ENCODE assay signal across 8 cellular contexts in the genomic region with DNA sequence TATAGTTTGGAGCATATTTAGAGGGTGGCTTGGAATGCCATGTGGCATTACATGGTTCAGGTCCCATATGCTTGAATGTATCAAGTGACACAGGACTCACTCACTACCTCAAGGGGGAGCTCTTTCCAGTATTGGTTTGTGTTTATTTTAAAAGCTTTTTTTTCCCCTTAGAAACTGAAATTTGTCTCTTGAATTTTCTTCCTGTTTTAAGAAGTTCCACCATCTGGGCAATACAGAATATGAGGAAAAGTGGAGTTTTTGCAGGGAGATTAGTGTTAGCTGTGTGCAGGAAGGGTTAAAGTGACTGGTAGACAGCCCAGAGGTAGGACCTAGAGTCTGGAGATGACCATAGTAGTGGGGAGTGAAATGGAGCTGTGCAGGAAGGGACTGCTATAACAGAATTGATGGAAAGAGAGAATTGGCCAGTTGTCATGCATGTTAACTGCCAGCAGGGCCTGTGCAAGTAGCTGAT. TPM values are rescaled to one million over a fixed set of nuclear protein-coding genes. Genes with fewer than 3 reads are reported as not detected.
DNase-seq lines count a peak whose midpoint lies in the region; ATAC-seq and TF ChIP-seq lines count a peak whose summit lies in the region.

No MANE protein-coding gene starts in this region.

- H3K4me1 Mint-ChIP-seq in activated CD4-positive, alpha-beta T cell treated with anti-CD3 and anti-CD28 coated beads for 36 hours: peaks cover 21% of the 10 kb centered on the region
- peaks cover 25% of the 10 kb centered on the region for H3K4me1 Mint-ChIP-seq in WTC11

- H3K27me3 ChIP-seq in iPS DF 6.9 (ENCODE audit: control insufficient read depth, insufficient read depth, low read length) (no peaks in the 10 kb centered on the region), aorta (ENCODE audit: control insufficient read depth in 1 of 2, insufficient read depth in 2 of 2, low read length in 1 of 2) (no peaks in the 10 kb centered on the region)

- DNase-seq in activated CD4-positive, alpha-beta T cell treated with anti-CD3 and anti-CD28 coated beads for 36 hours: peak; percentile 10
- DNase-seq in activated CD4-positive, alpha-beta T cell treated with anti-CD3 and anti-CD28 coated beads, Interleukin-2, amount 50 U/mL, for 48 hours: no peak
- DNase-seq in Kasumi-1 (lab: John Stamatoyannopoulos, UW) (peak; percentile 70 to 74), WTC11 (ENCODE audit: low spot score) (peak; percentile 15), iPS DF 6.9 (ENCODE audit: low read depth, low spot score) (peak; percentile 13), aorta (no peak), LoVo (ENCODE audit: low spot score) (no peak)

- no peak overlapping the region for H3K27ac Mint-ChIP-seq in activated CD4-positive, alpha-beta T cell treated with anti-CD3 and anti-CD28 coated beads for 36 hours
- peak overlapping the region; percentile 91 for H3K27ac Mint-ChIP-seq in WTC11

- no peaks in the 10 kb centered on the region for H3K9me3 Mint-ChIP-seq in activated CD4-positive, alpha-beta T cell treated with anti-CD3 and anti-CD28 coated beads for 36 hours (ENCODE audit: low read depth)
- H3K9me3 Mint-ChIP-seq in WTC11: no peaks in the 10 kb centered on the region

- POLR2A ChIA-PET in activated CD4-positive, alpha-beta T cell treated with anti-CD3 and anti-CD28 coated beads for 36 hours (lab: Charles Lee): no interaction called here
- POLR2A ChIA-PET in WTC11 (lab: Charles Lee): interaction anchor here (0.6 kb wide), 2 partner anchors 8 to 21 kb away, joined by 4 to 10 read pairs; no protein-coding TSS in a partner anchor

- H3K27me3 Mint-ChIP-seq in activated CD4-positive, alpha-beta T cell treated with anti-CD3 and anti-CD28 coated beads for 36 hours: peaks cover 47% of the 10 kb centered on the region
- no peaks in the 10 kb centered on the region for H3K27me3 Mint-ChIP-seq in WTC11 (ENCODE audit: low read depth)

- no peaks in the 10 kb centered on the region for H3K36me3 Mint-ChIP-seq in activated CD4-positive, alpha-beta T cell treated with anti-CD3 and anti-CD28 coated beads for 36 hours (ENCODE audit: low read depth)
- H3K36me3 Mint-ChIP-seq in WTC11: peaks cover 7% of the 10 kb centered on the region

- H3K4me3 ChIP-seq in iPS DF 6.9 (ENCODE audit: low read length) (no peak overlapping the region), aorta (ENCODE audit: low read length in 2 of 2) (no peak overlapping the region)

- H3K9me3 ChIP-seq in iPS DF 6.9 (ENCODE audit: control insufficient read depth, insufficient read depth, low read length): no peaks in the 10 kb centered on the region
- H3K9me3 ChIP-seq in aorta (ENCODE audit: control insufficient read depth, low read length): no peaks in the 10 kb centered on the region

- intact Hi-C loops in activated CD4-positive, alpha-beta T cell treated with anti-CD3 and anti-CD28 coated beads for 36 hours (cut with DNase I, micrococcal nuclease): loop anchor here in 1 of 2 experiments (2.0 kb wide), 1 partner anchor 473 kb away; no protein-coding TSS in a partner anchor
- intact Hi-C loops in aorta (cut with DNase I): no loop called here

- no peak overlapping the region for H3K4me3 Mint-ChIP-seq in activated CD4-positive, alpha-beta T cell treated with anti-CD3 and anti-CD28 coated beads for 36 hours
- H3K4me3 Mint-ChIP-seq in WTC11: no peak overlapping the region

- ATAC-seq in activated CD4-positive, alpha-beta T cell treated with anti-CD3 and anti-CD28 coated beads for 36 hours: no peak
- ATAC-seq in WTC11: peak; percentile 93
- no peak for ATAC-seq in aorta (ENCODE audit: low FRiP score)
- ATAC-seq in GM19463 (IDR thresholded peaks at IDR 0.05; ENCODE audit: unreplicated experiment): no peak

- CTCF ChIA-PET in activated CD4-positive, alpha-beta T cell treated with anti-CD3 and anti-CD28 coated beads for 36 hours (lab: Charles Lee): interaction anchor here (0.6 to 2.0 kb wide), 35 partner anchors 8 to 523 kb away, joined by 3 to 12 read pairs (median 3); no protein-coding TSS in a partner anchor
- CTCF ChIA-PET in WTC11 (lab: Charles Lee): interaction anchor here (0.6 to 3.4 kb wide), 80 partner anchors 8 to 503 kb away, joined by 3 to 23 read pairs (median 4); a partner anchor contains a TSS

- TF ChIP-seq CTCF in WTC11 (IDR thresholded peaks at IDR 0.05): peak; percentile 37; the same call in 1 of the 2 replicates

- peaks cover 1% of the 10 kb centered on the region; the same call in 1 of the 2 replicates for H3K4me1 ChIP-seq in iPS DF 6.9 (ENCODE audit: control insufficient read depth, insufficient read depth, low read length)
- H3K4me1 ChIP-seq in aorta (ENCODE audit: control insufficient read depth in 1 of 2, insufficient read depth in 2 of 2, low read length in 2 of 2): peaks cover 5 to 10% of the 10 kb centered on the region in 2 donors

- H3K27ac ChIP-seq in iPS DF 6.9 (ENCODE audit: low read length): no peak overlapping the region
- no peak overlapping the region for H3K27ac ChIP-seq in aorta (ENCODE audit: low read depth in 1 of 2, low read length in 2 of 2)

- H3K36me3 ChIP-seq in iPS DF 6.9 (ENCODE audit: control insufficient read depth, insufficient read depth, low read length) (no peaks in the 10 kb centered on the region), aorta (ENCODE audit: control insufficient read depth in 1 of 2, insufficient read depth in 2 of 2, low read length in 1 of 2) (no peaks in the 10 kb centered on the region)

TF ChIP-seq in WTC11, 78 proteins besides CTCF, POLR2A, EP300 and RAD21:
- TF ChIP-seq NFE2L1 (CRISPR knock-in tag; IDR thresholded peaks at IDR 0.05) (no peak), OVOL2 (CRISPR knock-in tag; IDR thresholded peaks at IDR 0.05; ENCODE audit: borderline replicate concordance) (no peak)
- TF ChIP-seq, protein P1, sequence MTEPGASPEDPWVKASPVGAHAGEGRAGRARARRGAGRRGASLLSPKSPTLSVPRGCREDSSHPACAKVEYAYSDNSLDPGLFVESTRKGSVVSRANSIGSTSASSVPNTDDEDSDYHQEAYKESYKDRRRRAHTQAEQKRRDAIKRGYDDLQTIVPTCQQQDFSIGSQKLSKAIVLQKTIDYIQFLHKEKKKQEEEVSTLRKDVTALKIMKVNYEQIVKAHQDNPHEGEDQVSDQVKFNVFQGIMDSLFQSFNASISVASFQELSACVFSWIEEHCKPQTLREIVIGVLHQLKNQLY (CRISPR knock-in tag; IDR thresholded peaks at IDR 0.05): no peak

RNA-seq across cellular contexts. Expression of a gene that starts 36.6 kb away (rescaled TPM):
- total RNA-seq in activated CD4-positive, alpha-beta T cell treated with anti-CD3 and anti-CD28 coated beads for 36 hours: 10 to 100 TPM; 78.8 to 86.7 TPM
- total RNA-seq in WTC11 (2021): 297 to 309 TPM (median 309 TPM) in 3 replicates
- 100 to 1,000 TPM; 425 to 446 TPM for total RNA-seq in aorta
- 100 to 1,000 TPM; 107 to 131 TPM for polyA plus RNA-seq in aorta

Comparison
In these comparisons a context has a peak if more than half of its experiments do, and no peak if none do; other contexts are left out.
1. DNase-seq: peak in activated CD4-positive, alpha-beta T cell treated with anti-CD3 and anti-CD28 coated beads for 36 hours (single experiment), Kasumi-1 (2 of 2), WTC11 (single experiment) and iPS DF 6.9 (single experiment); none in activated CD4-positive, alpha-beta T cell treated with anti-CD3 and anti-CD28 coated beads, Interleukin-2, amount 50 U/mL, for 48 hours (0 of 2), aorta (0 of 2) and LoVo (single experiment).